In genomic region chr3:178588593-178588992, GRCh38 we compare ENCODE assay signal across 24 cellular contexts. TPM values are rescaled to one million over a fixed set of nuclear protein-coding genes. Genes with fewer than 3 reads are reported as not detected.
DNase-seq lines count a peak whose midpoint lies in the region; ATAC-seq and TF ChIP-seq lines count a peak whose summit lies in the region.
"Had no signal": no experiment of that assay in that cellular context is flagged by ENCODE, and none has a peak within 500 bp of the region (broad histone marks: within the 10 kb centered on the region; RNA-seq: fewer than 3 reads in every experiment).

No MANE protein-coding gene starts in this region.

- no peak overlapping the region for H3K4me3 Mint-ChIP-seq in type B pancreatic cell
- H3K4me3 Mint-ChIP-seq: CD4-positive, alpha-beta memory T cell; T-helper 2 cell treated with Interferon-gamma antibody and Interleukin-4, amounts not matched to agents 5 μg/mL and 100 μg/mL, for 36 hours had no signal

- H3K4me1 Mint-ChIP-seq in type B pancreatic cell (ENCODE audit: unreplicated experiment): peaks cover 9% of the 10 kb centered on the region
- H3K4me1 Mint-ChIP-seq: CD4-positive, alpha-beta memory T cell had no signal

- peaks cover 2% of the 10 kb centered on the region for H3K9me3 Mint-ChIP-seq in type B pancreatic cell
- H3K9me3 Mint-ChIP-seq: T-helper 2 cell treated with Interferon-gamma antibody and Interleukin-4, amounts not matched to agents 5 μg/mL and 100 μg/mL, for 36 hours had no signal

- intact Hi-C loops in heart left ventricle (cut with DNase I): no loop called here

- no peak overlapping the region for H3K27ac Mint-ChIP-seq in type B pancreatic cell
- H3K27ac Mint-ChIP-seq: CD4-positive, alpha-beta memory T cell; T-helper 2 cell treated with Interferon-gamma antibody and Interleukin-4, amounts not matched to agents 5 μg/mL and 100 μg/mL, for 36 hours had no signal

- H3K27me3 ChIP-seq in heart left ventricle: no peaks in the 10 kb centered on the region

- no peak for TF ChIP-seq CTCF in type B pancreatic cell (conservative IDR thresholded peaks at IDR 0.05)
- no peak for TF ChIP-seq CTCF in heart left ventricle (IDR thresholded peaks at IDR 0.05)
- TF ChIP-seq CTCF in GM13977 (IDR thresholded peaks at IDR 0.05; ENCODE audit: extremely low read depth, insufficient read depth, missing control alignments): no peak

- no peak for TF ChIP-seq POLR2A in heart left ventricle (IDR thresholded peaks at IDR 0.05)

- H3K27me3 Mint-ChIP-seq in type B pancreatic cell: peaks cover 2% of the 10 kb centered on the region
- H3K27me3 Mint-ChIP-seq: CD4-positive, alpha-beta memory T cell had no signal

- no peak for ATAC-seq in heart left ventricle
- ATAC-seq: A549, PC-3 had no signal

- DNase-seq in NCI-H1092 (lab: John Stamatoyannopoulos, UW) (peak; percentile 31), NCI-H1436 (lab: John Stamatoyannopoulos, UW) (peak; percentile 98), NCI-H2107 treated with DMSO at 0.1 percent for 48 hours (lab: John Stamatoyannopoulos, UW; ENCODE audit: unreplicated experiment) (peak; percentile 96), islet precursor cell (peak; percentile 58), T-helper 9 cell (no peak), type B pancreatic cell (ENCODE audit: extremely low spot score, unreplicated experiment) (no peak), heart left ventricle (no peak), GM13977 (ENCODE audit: low spot score) (no peak)
- DNase-seq: CD4-positive, alpha-beta memory T cell; DMS53; IMR-90; NCI-H1048; NCI-H510A treated with DMSO at 0.1 percent for 48 hours; PC-3; RPMI8226; SHP77 treated with DMSO at 0.1 percent for 48 hours; SK-N-SH had no signal

- H3K36me3 ChIP-seq in heart left ventricle: no peaks in the 10 kb centered on the region

- no peaks in the 10 kb centered on the region for H3K9me3 ChIP-seq in heart left ventricle
- H3K9me3 ChIP-seq: A549, SK-N-SH had no signal

- WGBS in heart left ventricle, 4 donors: 91 to 97% (median 95%) methylated on average over 4 of the region's 4 CpGs

- in situ Hi-C loops in GM13977 (cut with MboI; ENCODE audit: low pct_unique_long_range_greater_than_20kb, low sequenced_read_pairs, unreplicated experiment): no loop called here

- no peaks in the 10 kb centered on the region for H3K36me3 Mint-ChIP-seq in type B pancreatic cell
- H3K36me3 Mint-ChIP-seq: CD4-positive, alpha-beta memory T cell had no signal

- peaks cover 0 to 20% (median 0%) of the 10 kb centered on the region in 12 donors for H3K4me1 ChIP-seq in heart left ventricle
- H3K4me1 ChIP-seq: A549 had no signal

- no peak overlapping the region for H3K4me3 ChIP-seq in heart left ventricle
- H3K4me3 ChIP-seq: A549 had no signal

- H3K27ac ChIP-seq in heart left ventricle: no peak overlapping the region
- H3K27ac ChIP-seq: A549, HL-60 had no signal

RNA-seq across cellular contexts. Expression of gene KCNMB2, which starts 52.4 kb away (rescaled TPM):
- total RNA-seq in type B pancreatic cell (ENCODE audit: low replicate concordance): 1.1 and 1.3 TPM in 2 replicates
- total RNA-seq in heart left ventricle: 1 to 10 TPM in 8 of 9 donors, not detected in 1; 1.3 to 5.7 (median 2.7) TPM
- polyA plus RNA-seq in heart left ventricle: 1 to 10 TPM in 1 of 2 donors, under 1 TPM in 1; 0.37 to 1.9 TPM
- total RNA-seq: CD4-positive, alpha-beta memory T cell; H4; HT1080; IMR-90; MCF 10A; PC-3 had no signal
- polyA plus RNA-seq: A549; BJ; CD4-positive, alpha-beta memory T cell; IMR-90; SK-N-SH had no signal

Comparison
In these comparisons a context has a peak if more than half of its experiments do, and no peak if none do; other contexts are left out.
1. DNase-seq: peak in NCI-H1092 (single experiment), NCI-H1436 (single experiment), NCI-H2107 treated with DMSO at 0.1 percent for 48 hours (single experiment) and islet precursor cell (single experiment); none in T-helper 9 cell (single experiment), type B pancreatic cell (single experiment), heart left ventricle (0 of 5) and GM13977 (single experiment).